1 cellular context compared by ENCODE assay signal in genomic region chr19:2768365-2769132, GRCh38.
TF ChIP-seq lines count a peak whose summit lies in the region.

No MANE protein-coding gene starts in this region.

TF ChIP-seq in H1, 55 proteins besides CTCF, POLR2A, EP300 and RAD21:
- TF ChIP-seq SRF (IDR thresholded peaks at IDR 0.05; ENCODE audit: low read depth, low read length) = no peak
- no peak for TF ChIP-seq SUZ12 (IDR thresholded peaks at IDR 0.05; ENCODE audit: low read length)
- TF ChIP-seq USF2 (IDR thresholded peaks at IDR 0.05; ENCODE audit: low read length) = no peak
- TF ChIP-seq, protein P1, sequence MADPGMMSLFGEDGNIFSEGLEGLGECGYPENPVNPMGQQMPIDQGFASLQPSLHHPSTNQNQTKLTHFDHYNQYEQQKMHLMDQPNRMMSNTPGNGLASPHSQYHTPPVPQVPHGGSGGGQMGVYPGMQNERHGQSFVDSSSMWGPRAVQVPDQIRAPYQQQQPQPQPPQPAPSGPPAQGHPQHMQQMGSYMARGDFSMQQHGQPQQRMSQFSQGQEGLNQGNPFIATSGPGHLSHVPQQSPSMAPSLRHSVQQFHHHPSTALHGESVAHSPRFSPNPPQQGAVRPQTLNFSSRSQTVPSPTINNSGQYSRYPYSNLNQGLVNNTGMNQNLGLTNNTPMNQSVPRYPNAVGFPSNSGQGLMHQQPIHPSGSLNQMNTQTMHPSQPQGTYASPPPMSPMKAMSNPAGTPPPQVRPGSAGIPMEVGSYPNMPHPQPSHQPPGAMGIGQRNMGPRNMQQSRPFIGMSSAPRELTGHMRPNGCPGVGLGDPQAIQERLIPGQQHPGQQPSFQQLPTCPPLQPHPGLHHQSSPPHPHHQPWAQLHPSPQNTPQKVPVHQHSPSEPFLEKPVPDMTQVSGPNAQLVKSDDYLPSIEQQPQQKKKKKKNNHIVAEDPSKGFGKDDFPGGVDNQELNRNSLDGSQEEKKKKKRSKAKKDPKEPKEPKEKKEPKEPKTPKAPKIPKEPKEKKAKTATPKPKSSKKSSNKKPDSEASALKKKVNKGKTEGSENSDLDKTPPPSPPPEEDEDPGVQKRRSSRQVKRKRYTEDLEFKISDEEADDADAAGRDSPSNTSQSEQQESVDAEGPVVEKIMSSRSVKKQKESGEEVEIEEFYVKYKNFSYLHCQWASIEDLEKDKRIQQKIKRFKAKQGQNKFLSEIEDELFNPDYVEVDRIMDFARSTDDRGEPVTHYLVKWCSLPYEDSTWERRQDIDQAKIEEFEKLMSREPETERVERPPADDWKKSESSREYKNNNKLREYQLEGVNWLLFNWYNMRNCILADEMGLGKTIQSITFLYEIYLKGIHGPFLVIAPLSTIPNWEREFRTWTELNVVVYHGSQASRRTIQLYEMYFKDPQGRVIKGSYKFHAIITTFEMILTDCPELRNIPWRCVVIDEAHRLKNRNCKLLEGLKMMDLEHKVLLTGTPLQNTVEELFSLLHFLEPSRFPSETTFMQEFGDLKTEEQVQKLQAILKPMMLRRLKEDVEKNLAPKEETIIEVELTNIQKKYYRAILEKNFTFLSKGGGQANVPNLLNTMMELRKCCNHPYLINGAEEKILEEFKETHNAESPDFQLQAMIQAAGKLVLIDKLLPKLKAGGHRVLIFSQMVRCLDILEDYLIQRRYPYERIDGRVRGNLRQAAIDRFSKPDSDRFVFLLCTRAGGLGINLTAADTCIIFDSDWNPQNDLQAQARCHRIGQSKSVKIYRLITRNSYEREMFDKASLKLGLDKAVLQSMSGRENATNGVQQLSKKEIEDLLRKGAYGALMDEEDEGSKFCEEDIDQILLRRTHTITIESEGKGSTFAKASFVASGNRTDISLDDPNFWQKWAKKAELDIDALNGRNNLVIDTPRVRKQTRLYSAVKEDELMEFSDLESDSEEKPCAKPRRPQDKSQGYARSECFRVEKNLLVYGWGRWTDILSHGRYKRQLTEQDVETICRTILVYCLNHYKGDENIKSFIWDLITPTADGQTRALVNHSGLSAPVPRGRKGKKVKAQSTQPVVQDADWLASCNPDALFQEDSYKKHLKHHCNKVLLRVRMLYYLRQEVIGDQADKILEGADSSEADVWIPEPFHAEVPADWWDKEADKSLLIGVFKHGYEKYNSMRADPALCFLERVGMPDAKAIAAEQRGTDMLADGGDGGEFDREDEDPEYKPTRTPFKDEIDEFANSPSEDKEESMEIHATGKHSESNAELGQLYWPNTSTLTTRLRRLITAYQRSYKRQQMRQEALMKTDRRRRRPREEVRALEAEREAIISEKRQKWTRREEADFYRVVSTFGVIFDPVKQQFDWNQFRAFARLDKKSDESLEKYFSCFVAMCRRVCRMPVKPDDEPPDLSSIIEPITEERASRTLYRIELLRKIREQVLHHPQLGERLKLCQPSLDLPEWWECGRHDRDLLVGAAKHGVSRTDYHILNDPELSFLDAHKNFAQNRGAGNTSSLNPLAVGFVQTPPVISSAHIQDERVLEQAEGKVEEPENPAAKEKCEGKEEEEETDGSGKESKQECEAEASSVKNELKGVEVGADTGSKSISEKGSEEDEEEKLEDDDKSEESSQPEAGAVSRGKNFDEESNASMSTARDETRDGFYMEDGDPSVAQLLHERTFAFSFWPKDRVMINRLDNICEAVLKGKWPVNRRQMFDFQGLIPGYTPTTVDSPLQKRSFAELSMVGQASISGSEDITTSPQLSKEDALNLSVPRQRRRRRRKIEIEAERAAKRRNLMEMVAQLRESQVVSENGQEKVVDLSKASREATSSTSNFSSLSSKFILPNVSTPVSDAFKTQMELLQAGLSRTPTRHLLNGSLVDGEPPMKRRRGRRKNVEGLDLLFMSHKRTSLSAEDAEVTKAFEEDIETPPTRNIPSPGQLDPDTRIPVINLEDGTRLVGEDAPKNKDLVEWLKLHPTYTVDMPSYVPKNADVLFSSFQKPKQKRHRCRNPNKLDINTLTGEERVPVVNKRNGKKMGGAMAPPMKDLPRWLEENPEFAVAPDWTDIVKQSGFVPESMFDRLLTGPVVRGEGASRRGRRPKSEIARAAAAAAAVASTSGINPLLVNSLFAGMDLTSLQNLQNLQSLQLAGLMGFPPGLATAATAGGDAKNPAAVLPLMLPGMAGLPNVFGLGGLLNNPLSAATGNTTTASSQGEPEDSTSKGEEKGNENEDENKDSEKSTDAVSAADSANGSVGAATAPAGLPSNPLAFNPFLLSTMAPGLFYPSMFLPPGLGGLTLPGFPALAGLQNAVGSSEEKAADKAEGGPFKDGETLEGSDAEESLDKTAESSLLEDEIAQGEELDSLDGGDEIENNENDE (IDR thresholded peaks at IDR 0.05; ENCODE audit: insufficient replicate concordance, low read length) = no peak
- no peak for TF ChIP-seq SIN3A (conservative IDR thresholded peaks at IDR 0.05 in 1 of 2, IDR thresholded peaks at IDR 0.05 in 1 of 2; ENCODE audit: low read depth in 1 of 2, low read length in 2 of 2)
- TF ChIP-seq TBP (IDR thresholded peaks at IDR 0.05; ENCODE audit: low read depth, low read length) = no peak
- no peak for TF ChIP-seq CBX5 (IDR thresholded peaks at IDR 0.05; ENCODE audit: low read depth, low read length)
- TF ChIP-seq SIX5 (IDR thresholded peaks at IDR 0.05; ENCODE audit: low read depth, low read length) = no peak
- TF ChIP-seq E2F6 (IDR thresholded peaks at IDR 0.05) = no peak
- no peak for TF ChIP-seq JUND (IDR thresholded peaks at IDR 0.05; ENCODE audit: low read length)
- no peak for TF ChIP-seq GABPA (IDR thresholded peaks at IDR 0.05; ENCODE audit: borderline replicate concordance, insufficient read depth, low read length)
- no peak for TF ChIP-seq CREB1 (IDR thresholded peaks at IDR 0.05)
- TF ChIP-seq KDM5A (IDR thresholded peaks at IDR 0.05; ENCODE audit: low read length) = no peak
- TF ChIP-seq NRF1 (IDR thresholded peaks at IDR 0.05; ENCODE audit: low read depth, low read length) = no peak
- no peak for TF ChIP-seq SAP30 (IDR thresholded peaks at IDR 0.05; ENCODE audit: insufficient read depth, insufficient replicate concordance, low read length)
- no peak for TF ChIP-seq JUN (IDR thresholded peaks at IDR 0.05; ENCODE audit: low read depth, low read length)
- TF ChIP-seq ASH2L (IDR thresholded peaks at IDR 0.05; ENCODE audit: low read length) = no peak
- no peak for TF ChIP-seq CTBP2 (IDR thresholded peaks at IDR 0.05; ENCODE audit: borderline replicate concordance, insufficient read depth, insufficient read length, low read length)
